8 cellular contexts compared by ENCODE assay signal in genomic region chr2:170770304-170771048, GRCh38. TPM values are rescaled to one million over a fixed set of nuclear protein-coding genes. Genes with fewer than 3 reads are reported as not detected.
DNase-seq lines count a peak whose midpoint lies in the region; ATAC-seq and TF ChIP-seq lines count a peak whose summit lies in the region.

Gene ERICH2, plus strand, starts transcription at chr2:170770378. Its CDS starts 304 bp downstream, at chr2:170770682.

- peak within 1 kb of the TSS; percentile 67 to 78 for H3K4me3 ChIP-seq in gastroesophageal sphincter

- peaks cover 0 to 22% (median 4%) of the 10 kb centered on the region in 3 donors for H3K4me1 ChIP-seq in gastroesophageal sphincter

- DNase-seq in DMS 273 treated with DMSO at 0.1 percent for 48 hours (lab: John Stamatoyannopoulos, UW), result peak; percentile 60
- peak; percentile 67 to 79 for DNase-seq in Kasumi-1 (lab: John Stamatoyannopoulos, UW)
- DNase-seq in SHP77 treated with DMSO at 0.1 percent for 48 hours (lab: John Stamatoyannopoulos, UW), result peak; percentile 1
- peak; percentile 37 for DNase-seq in activated gamma-delta T cell treated with anti-CD3 and anti-CD28 coated beads, Interleukin-2, amount 50 U/mL, for 16 hours (ENCODE audit: low read depth)
- peak; percentile 3 for DNase-seq in non-pigmented ciliary epithelial cell (ENCODE audit: low read depth)
- DNase-seq in substantia nigra (lab: John Stamatoyannopoulos, UW), result peak in 48 of 49 donors; percentile 7 to 83 (median 56)

- H3K27ac ChIP-seq in gastroesophageal sphincter, result peak within 1 kb of the TSS in 3 of 4 donors; percentile 82 to 85 (median 84)
- peak within 1 kb of the TSS; percentile 53 for H3K27ac ChIP-seq in substantia nigra (ENCODE audit: low read depth, low read length, poor library complexity, severe bottlenecking)

- WGBS in gastroesophageal sphincter (ENCODE audit: low coverage in 1 of 2), 2 donors, result 0 to 3% methylated on average over 7 to 13 of the region's 54 CpGs

- no peaks in the 10 kb centered on the region for H3K36me3 ChIP-seq in gastroesophageal sphincter

- TF ChIP-seq EP300 in gastroesophageal sphincter (IDR thresholded peaks at IDR 0.05), result no peak

- H3K9me3 ChIP-seq in gastroesophageal sphincter, result no peaks in the 10 kb centered on the region

- ATAC-seq in GM21737 (IDR thresholded peaks at IDR 0.05; ENCODE audit: unreplicated experiment) (peak; percentile 91), gastroesophageal sphincter (peak; percentile 94)

- TF ChIP-seq POLR2A in gastroesophageal sphincter (IDR thresholded peaks at IDR 0.05), result no peak

- TF ChIP-seq CTCF in gastroesophageal sphincter (IDR thresholded peaks at IDR 0.05), result peak in 2 of 4 experiments; percentile 6 to 39

- no peaks in the 10 kb centered on the region for H3K27me3 ChIP-seq in gastroesophageal sphincter

RNA-seq across cellular contexts. Expression of gene ERICH2, which starts in this region (rescaled TPM):
- total RNA-seq in gastroesophageal sphincter, result not detected

Comparison
In these comparisons a context has a peak if more than half of its experiments do, and no peak if none do; other contexts are left out.
1. Peak in every context shown above with its lines: DNase-seq, ATAC-seq, H3K4me3 ChIP-seq and H3K27ac ChIP-seq.
2. Peak in ATAC-seq, H3K4me3 ChIP-seq and H3K27ac ChIP-seq in gastroesophageal sphincter; RNA of the gene not detected or under 1 TPM.
3. DNase-seq: peak in every context shown above with its lines; median percentile 73 in Kasumi-1; 60 in DMS 273 treated with DMSO at 0.1 percent for 48 hours; 56 in substantia nigra; 37 in activated gamma-delta T cell treated with anti-CD3 and anti-CD28 coated beads, Interleukin-2, amount 50 U/mL, for 16 hours; 3 in non-pigmented ciliary epithelial cell; 1 in SHP77 treated with DMSO at 0.1 percent for 48 hours.